Comparison of ENCODE assay signal across 14 cellular contexts in the genomic region with DNA sequence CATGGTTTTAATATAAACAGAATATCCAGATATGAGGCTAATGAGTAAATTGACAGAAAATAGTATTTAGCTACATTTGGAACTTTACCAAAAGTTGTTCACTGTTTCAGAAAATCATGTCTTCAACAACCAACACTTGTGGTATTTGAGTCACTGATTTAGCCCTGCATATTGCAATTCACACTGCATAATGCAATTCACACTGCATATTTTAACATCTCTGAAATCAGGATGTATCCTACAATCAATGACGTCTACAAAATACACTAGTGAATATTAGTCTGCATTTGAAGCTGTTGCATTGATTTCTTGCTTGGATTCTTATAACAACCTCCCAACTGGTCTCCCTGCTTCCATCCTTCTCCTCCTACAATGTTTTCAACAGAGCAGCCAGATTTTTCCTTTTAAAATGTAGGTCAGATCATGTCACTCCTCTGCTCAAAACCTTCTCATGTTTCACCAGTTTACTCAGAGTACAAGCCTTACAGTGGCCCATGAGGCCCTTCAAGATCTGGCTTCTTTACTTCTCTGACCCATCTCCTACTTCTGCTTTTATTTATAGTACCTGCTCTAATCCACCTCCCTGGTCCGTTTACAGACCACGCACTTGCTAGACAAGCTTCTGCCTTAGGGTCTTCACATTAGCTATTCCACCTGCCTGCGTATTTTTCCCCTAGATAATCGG. TPM values are rescaled to one million over a fixed set of nuclear protein-coding genes. Genes with fewer than 3 reads are reported as not detected.
DNase-seq lines count a peak whose midpoint lies in the region; ATAC-seq lines count a peak whose summit lies in the region.
"Had no signal": no experiment of that assay in that cellular context is flagged by ENCODE, and none has a peak within 500 bp of the region (broad histone marks: within the 10 kb centered on the region; RNA-seq: fewer than 3 reads in every experiment).

No MANE protein-coding gene starts in this region.

- H3K36me3 Mint-ChIP-seq in activated naive CD4-positive, alpha-beta T cell treated with anti-CD3 and anti-CD28 coated beads for 36 hours (ENCODE audit: low read depth): no peaks in the 10 kb centered on the region
- H3K36me3 Mint-ChIP-seq in T-helper 17 cell (ENCODE audit: low read depth): no peaks in the 10 kb centered on the region

- H3K4me1 Mint-ChIP-seq in activated naive CD4-positive, alpha-beta T cell treated with anti-CD3 and anti-CD28 coated beads for 36 hours (ENCODE audit: low read depth): peaks cover 15% of the 10 kb centered on the region
- peaks cover 12% of the 10 kb centered on the region for H3K4me1 Mint-ChIP-seq in T-helper 17 cell

- peak overlapping the region; percentile 25 for H3K27ac Mint-ChIP-seq in activated naive CD4-positive, alpha-beta T cell treated with anti-CD3 and anti-CD28 coated beads for 36 hours
- peak overlapping the region; percentile 49 for H3K27ac Mint-ChIP-seq in T-helper 17 cell

- no peaks in the 10 kb centered on the region for H3K9me3 ChIP-seq in T-helper 17 cell (ENCODE audit: control insufficient read depth, low read length, poor library complexity, severe bottlenecking)
- H3K9me3 ChIP-seq: ascending aorta, SJCRH30, thyroid gland had no signal

- no peaks in the 10 kb centered on the region for H3K9me3 Mint-ChIP-seq in activated naive CD4-positive, alpha-beta T cell treated with anti-CD3 and anti-CD28 coated beads for 36 hours

- H3K4me3 Mint-ChIP-seq in activated naive CD4-positive, alpha-beta T cell treated with anti-CD3 and anti-CD28 coated beads for 36 hours: no peak overlapping the region
- no peak overlapping the region for H3K4me3 Mint-ChIP-seq in T-helper 17 cell

- ATAC-seq in T-helper 17 cell (no peak), GM21717 (IDR thresholded peaks at IDR 0.05; ENCODE audit: unreplicated experiment) (no peak)
- ATAC-seq in stimulated activated naive CD8-positive, alpha-beta T cell treated with anti-CD3 and anti-CD28 coated beads, Interleukin-15, Interleukin-2, amounts not matched to agents 100 U/mL and 50 U/mL, for 24 hours: peak; percentile 35
- ATAC-seq: left ventricle myocardium superior had no signal

- no peaks in the 10 kb centered on the region for H3K27me3 Mint-ChIP-seq in activated naive CD4-positive, alpha-beta T cell treated with anti-CD3 and anti-CD28 coated beads for 36 hours (ENCODE audit: low read depth)
- no peaks in the 10 kb centered on the region for H3K27me3 Mint-ChIP-seq in T-helper 17 cell

- DNase-seq in activated naive CD4-positive, alpha-beta T cell treated with anti-CD3 and anti-CD28 coated beads for 36 hours: no peak
- no peak for DNase-seq in activated naive CD4-positive, alpha-beta T cell treated with Interleukin-2 at 50 U/mL for 16 hours
- no peak for DNase-seq in T-helper 17 cell
- peak; percentile 59 for DNase-seq in left kidney (ENCODE audit: low read depth, low spot score)
- DNase-seq in stimulated activated naive CD8-positive, alpha-beta T cell treated with anti-CD3 and anti-CD28 coated beads, Interleukin-15, Interleukin-2, amounts not matched to agents 100 U/mL and 50 U/mL, for 24 hours: no peak
- DNase-seq in HK-2 (ENCODE audit: unreplicated experiment): no peak
- DNase-seq in NCI-H526 (lab: John Stamatoyannopoulos, UW): no peak
- DNase-seq: activated CD4-positive, alpha-beta T cell treated with anti-CD3 and anti-CD28 coated beads, Interleukin-2, amount 50 U/mL, for 1 hour; left ventricle myocardium superior; SJCRH30; T-helper 9 cell; thyroid gland had no signal

- CTCF ChIA-PET in activated naive CD4-positive, alpha-beta T cell treated with anti-CD3 and anti-CD28 coated beads for 36 hours (lab: Charles Lee): interaction anchor here (0.6 to 5.4 kb wide), 17 partner anchors 12 to 332 kb away, joined by 3 to 36 read pairs (median 4); no protein-coding TSS in a partner anchor

- intact Hi-C loops in activated naive CD4-positive, alpha-beta T cell treated with anti-CD3 and anti-CD28 coated beads for 36 hours (cut with micrococcal nuclease): loop anchor here (1.0 kb wide), 2 partner anchors 25 to 220 kb away; no protein-coding TSS in a partner anchor

RNA-seq across cellular contexts. Expression of gene RAB11A, which starts 11.4 kb away (rescaled TPM):
- 100 to 1,000 TPM; 151 to 157 TPM for total RNA-seq in activated naive CD4-positive, alpha-beta T cell treated with anti-CD3 and anti-CD28 coated beads for 36 hours
- total RNA-seq in T-helper 17 cell: 100 to 1,000 TPM; 102 to 122 TPM
